Comparison of ENCODE assay signal across 15 cellular contexts in the genomic region with DNA sequence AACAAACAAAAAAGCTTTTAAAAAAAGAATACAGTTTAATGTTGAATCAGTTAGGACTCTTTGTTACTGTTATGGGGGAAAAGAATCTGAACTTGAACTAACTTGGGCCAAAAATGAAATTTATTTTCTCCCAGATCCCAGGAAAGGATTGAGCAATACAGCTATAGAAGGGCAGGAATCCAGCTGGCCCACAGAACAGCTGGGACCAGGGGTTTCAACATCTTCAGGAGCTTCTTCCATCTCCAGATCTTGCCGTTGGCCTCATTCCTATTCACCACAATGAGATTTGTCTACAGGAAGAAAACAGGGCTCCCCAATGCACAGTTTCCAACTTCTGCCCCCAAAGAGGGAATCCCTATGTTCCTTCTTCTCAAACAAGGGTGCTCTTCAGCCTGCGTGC. TPM values are rescaled to one million over a fixed set of nuclear protein-coding genes. Genes with fewer than 3 reads are reported as not detected.
DNase-seq lines count a peak whose midpoint lies in the region; ATAC-seq and TF ChIP-seq lines count a peak whose summit lies in the region.
"Had no signal": no experiment of that assay in that cellular context is flagged by ENCODE, and none has a peak within 500 bp of the region (broad histone marks: within the 10 kb centered on the region; RNA-seq: fewer than 3 reads in every experiment).

No MANE protein-coding gene starts in this region.

- in situ Hi-C loops in GM13977 (cut with MboI; ENCODE audit: low pct_unique_long_range_greater_than_20kb, low sequenced_read_pairs, unreplicated experiment) = no loop called here

- no peaks in the 10 kb centered on the region for H3K4me1 Mint-ChIP-seq in activated CD4-positive, alpha-beta memory T cell treated with anti-CD3 and anti-CD28 coated beads for 36 hours (ENCODE audit: low read depth)

- DNase-seq in Right ventricle myocardium inferior (ENCODE audit: missing footprints) (no peak), cardiac septum (ENCODE audit: low spot score) (no peak), fibroblast of peridontal ligament (ENCODE audit: extremely low read depth) (peak; percentile 91), myocyte (ENCODE audit: low read depth) (peak; percentile 71), GM13977 (ENCODE audit: low spot score) (no peak)
- DNase-seq in activated CD4-positive, alpha-beta memory T cell treated with anti-CD3 and anti-CD28 coated beads for 36 hours = no peak
- DNase-seq: 8988T; brain microvascular endothelial cell; effector CD4-positive, alpha-beta T cell; glutamatergic neuron; islet precursor cell; NCI-H2171; posterior cingulate gyrus had no signal

- H3K9me3 Mint-ChIP-seq in activated CD4-positive, alpha-beta memory T cell treated with anti-CD3 and anti-CD28 coated beads for 36 hours = no peaks in the 10 kb centered on the region

- H3K27me3 Mint-ChIP-seq in activated CD4-positive, alpha-beta memory T cell treated with anti-CD3 and anti-CD28 coated beads for 36 hours = peaks cover 3% of the 10 kb centered on the region

- no peak overlapping the region for H3K27ac Mint-ChIP-seq in activated CD4-positive, alpha-beta memory T cell treated with anti-CD3 and anti-CD28 coated beads for 36 hours

- POLR2A ChIA-PET in activated CD4-positive, alpha-beta memory T cell treated with anti-CD3 and anti-CD28 coated beads for 36 hours (lab: Charles Lee) = no interaction called here

- intact Hi-C loops in Right ventricle myocardium inferior (cut with DNase I) = no loop called here
- intact Hi-C loops in cardiac septum (cut with DNase I) = no loop called here
- intact Hi-C loops in activated CD4-positive, alpha-beta memory T cell treated with anti-CD3 and anti-CD28 coated beads for 36 hours (cut with micrococcal nuclease) = no loop called here

- no peak overlapping the region for H3K4me3 Mint-ChIP-seq in activated CD4-positive, alpha-beta memory T cell treated with anti-CD3 and anti-CD28 coated beads for 36 hours

- no peaks in the 10 kb centered on the region for H3K36me3 Mint-ChIP-seq in activated CD4-positive, alpha-beta memory T cell treated with anti-CD3 and anti-CD28 coated beads for 36 hours

- peak; percentile 85 for ATAC-seq in Right ventricle myocardium inferior
- no peak for ATAC-seq in GM21825 (IDR thresholded peaks at IDR 0.05; ENCODE audit: unreplicated experiment)
- ATAC-seq in GM21390 (IDR thresholded peaks at IDR 0.05; ENCODE audit: unreplicated experiment) = no peak

- CTCF ChIA-PET in activated CD4-positive, alpha-beta memory T cell treated with anti-CD3 and anti-CD28 coated beads for 36 hours (lab: Charles Lee) = no interaction called here

- TF ChIP-seq CTCF in GM13977 (IDR thresholded peaks at IDR 0.05; ENCODE audit: extremely low read depth, insufficient read depth, missing control alignments) = no peak

RNA-seq across cellular contexts. Expression of gene AKAP12, which starts 43.2 kb away (rescaled TPM):
- total RNA-seq in Right ventricle myocardium inferior (18.1 TPM), cardiac septum (15.4 TPM), myocyte (8.0 and 10.9 TPM in 2 replicates)
- 2.5 TPM for polyA plus RNA-seq in myocyte (2012)
- 1 to 10 TPM; 3.6 to 3.8 TPM for total RNA-seq in activated CD4-positive, alpha-beta memory T cell treated with anti-CD3 and anti-CD28 coated beads for 36 hours

Comparison
In these comparisons a context has a peak if more than half of its experiments do, and no peak if none do; other contexts are left out.
1. DNase-seq: peak in fibroblast of peridontal ligament (single experiment) and myocyte (single experiment); none in Right ventricle myocardium inferior (single experiment), cardiac septum (single experiment), activated CD4-positive, alpha-beta memory T cell treated with anti-CD3 and anti-CD28 coated beads for 36 hours (single experiment) and GM13977 (single experiment).